Comparison of ENCODE assay signal across 32 cellular contexts in the genomic region with DNA sequence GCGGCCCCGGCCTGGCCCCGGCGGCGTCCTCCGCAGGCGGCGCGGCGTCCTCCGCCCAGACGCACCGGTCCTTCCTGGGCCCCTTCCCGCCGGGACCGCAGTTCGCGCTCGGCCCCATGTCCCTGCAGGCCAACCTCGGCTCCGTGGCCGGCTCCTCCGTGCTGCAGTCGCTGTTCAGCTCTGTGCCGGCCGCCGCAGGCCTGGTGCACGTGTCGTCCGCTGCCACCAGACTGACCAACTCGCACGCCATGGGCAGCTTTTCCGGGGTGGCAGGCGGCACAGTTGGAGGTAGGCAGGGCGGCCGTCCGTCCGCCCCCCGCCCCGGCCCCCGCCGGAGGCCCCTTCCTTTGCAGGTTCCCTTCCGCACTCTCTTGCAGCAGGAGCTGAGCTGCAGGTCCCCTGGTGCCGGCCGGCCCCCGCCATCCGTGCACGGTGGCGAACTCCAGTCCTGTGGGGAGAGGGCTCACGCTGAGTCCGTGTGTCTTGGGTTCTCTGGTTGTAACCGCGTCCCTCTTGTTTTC. TPM values are rescaled to one million over a fixed set of nuclear protein-coding genes. Genes with fewer than 3 reads are reported as not detected.
"Had no signal": no experiment of that assay in that cellular context is flagged by ENCODE, and none has a peak within 500 bp of the region (broad histone marks: within the 10 kb centered on the region; RNA-seq: fewer than 3 reads in every experiment).

No MANE protein-coding gene starts in this region.

- H3K4me2 ChIP-seq: hepatocyte, smooth muscle cell had no signal

- H3K9me3 ChIP-seq: gastroesophageal sphincter, left ventricle myocardium inferior, pancreas, prostate gland, sigmoid colon, testis, transverse colon had no signal

- H3K4me3 ChIP-seq: coronary artery, gastroesophageal sphincter, hepatocyte, left ventricle myocardium inferior, pancreas, prostate gland, sigmoid colon, smooth muscle cell, testis, transverse colon had no signal

- H2AFZ ChIP-seq: hepatocyte had no signal

- H3K27me3 ChIP-seq: brain microvascular endothelial cell, gastroesophageal sphincter, hepatocyte, pancreas, sigmoid colon, testis, transverse colon had no signal

- H3K27ac ChIP-seq: brain microvascular endothelial cell, coronary artery, gastroesophageal sphincter, hepatocyte, left ventricle myocardium inferior, pancreas, prostate gland, sigmoid colon, testis had no signal

- ATAC-seq: activated T-helper 17 cell treated with anti-CD3 and anti-CD28 coated beads, Interleukin-2, amount 50 U/mL, for 72 hours; effector memory CD8-positive, alpha-beta T cell; gastroesophageal sphincter; pancreas had no signal

- FAIRE-seq: astrocyte, pancreas had no signal

- DNase-seq: activated CD4-positive, alpha-beta memory T cell treated with anti-CD3 and anti-CD28 coated beads for 36 hours; activated CD4-positive, alpha-beta T cell treated with anti-CD3 and anti-CD28 coated beads, Interleukin-2, amount 10 ng/mL, durations not matched to agents 24 days and 14 days; activated CD4-positive, CD25-positive, alpha-beta regulatory T cell treated with anti-CD3 and anti-CD28 coated beads, Interleukin-2, amount 50 U/mL, for 72 hours; activated CD8-positive, alpha-beta memory T cell treated with anti-CD3 and anti-CD28 coated beads, Interleukin-2, amount 50 U/mL, for 4 hours; activated gamma-delta T cell treated with Interleukin-2 at 50 U/mL for 16 hours; activated naive CD4-positive, alpha-beta T cell treated with anti-CD3 and anti-CD28 coated beads, Interleukin-2, amount 50 U/mL, for 16 hours; activated T-cell treated with anti-CD3 and anti-CD28 coated beads, Interleukin-2, amount 50 U/mL, for 1 hour; amniotic stem cell; brain microvascular endothelial cell; effector memory CD8-positive, alpha-beta T cell; erythroblast; islet precursor cell; left ventricle myocardium inferior; pancreas; retina; sigmoid colon; stimulated activated CD4-positive, alpha-beta T cell treated with anti-CD3 and anti-CD28 coated beads, Interleukin-1b, Interleukin-23, amount 100 ng/mL, for 48 hours; stimulated activated naive CD4-positive, alpha-beta T cell treated with Interleukin-2 at 50 U/mL for 16 hours; T1000; testis had no signal

- H3K4me1 ChIP-seq: pancreas, prostate gland, sigmoid colon, transverse colon had no signal

RNA-seq across cellular contexts. Expression of a gene that starts 22.2 kb away (rescaled TPM):
- total RNA-seq: urinary bladder had no signal

RNA-seq across cellular contexts. Expression of a gene that starts 29.3 kb away (rescaled TPM):
- total RNA-seq: cerebellum, lung microvascular endothelial cell, smooth muscle cell had no signal
- polyA plus RNA-seq: smooth muscle cell had no signal

RNA-seq across cellular contexts. Expression of a gene that starts 55.1 kb away (rescaled TPM):
- total RNA-seq: activated CD4-positive, alpha-beta memory T cell treated with anti-CD3 and anti-CD28 coated beads for 36 hours; cerebellum; hepatocyte; smooth muscle cell; urinary bladder had no signal
- polyA plus RNA-seq: neural cell had no signal
